8 cellular contexts compared by ENCODE assay signal in genomic region chr7:6826151-6826550, GRCh38. TPM values are rescaled to one million over a fixed set of nuclear protein-coding genes. Genes with fewer than 3 reads are reported as not detected.
DNase-seq lines count a peak whose midpoint lies in the region; ATAC-seq, FAIRE-seq and TF ChIP-seq lines count a peak whose summit lies in the region.
"Not testable (repeated sequence)": the region's sequence is repeated elsewhere in the genome, so short reads cannot be mapped to it uniquely, and the experiment has no call there.

TSS of gene CCZ1B (minus strand) at chr7:6826275. CDS start at chr7:6826197, 78 bp downstream.

- TF ChIP-seq CTCF in BJ (IDR thresholded peaks at IDR 0.05; ENCODE audit: insufficient read depth, low read depth, low read length) (peak; percentile 41), choroid plexus epithelial cell (conservative IDR thresholded peaks at IDR 0.05; ENCODE audit: low read depth, low read length) (peak; percentile 45), HepG2 (CRISPR knock-in tag; IDR thresholded peaks at IDR 0.05) (peak; percentile 55)

- H3K27me3 ChIP-seq in BJ (ENCODE audit: control insufficient read depth, insufficient read depth, low read length); HepG2 (ENCODE audit: control insufficient read depth in 1 of 2, insufficient read depth in 2 of 2, low read length in 2 of 2): not testable (repeated sequence)

- CTCF ChIA-PET in BJ (lab: Yijun Ruan, JAX); HepG2 (lab: Yijun Ruan, JAX; ENCODE audit: low intra/inter-chr PET ratio, low total read pairs): not testable (repeated sequence)

- not testable (repeated sequence) for TF ChIP-seq EP300 in HepG2 (IDR thresholded peaks at IDR 0.05; ENCODE audit: low read depth in 2 of 2, low read length in 2 of 2); HepG2 (CRISPR knock-in tag; IDR thresholded peaks at IDR 0.05; ENCODE audit: borderline replicate concordance)

- peak within 1 kb of the TSS; percentile 62 for H3K27ac ChIP-seq in HepG2 (ENCODE audit: extremely low read length, insufficient read depth, low read length)

- TF ChIP-seq POLR2A in HepG2 (IDR thresholded peaks at IDR 0.05; ENCODE audit: insufficient read depth in 1 of 2, low read depth in 2 of 2, low read length in 2 of 2) = peak; percentile 27 to 49; a peak in 1 of 4 replicates

- H3K4me2 ChIP-seq in HepG2 (ENCODE audit: low read depth, low read length) = peak within 1 kb of the TSS; percentile 68

- BruUV-seq in HepG2 (replicated peaks; lab: Mats Ljungman, UMichigan) = not testable (repeated sequence)

- WGBS in HepG2 (ENCODE audit: low lambda C conversion rate) = 2% methylated on average over 10 of the region's 35 CpGs

- POLR2A ChIA-PET in BJ (lab: Charles Lee); HepG2 (lab: Yijun Ruan, JAX): not testable (repeated sequence)

- ATAC-seq in GM19324 (IDR thresholded peaks at IDR 0.05; ENCODE audit: low FRiP score, unreplicated experiment) (peak; percentile 99), HG03439 (IDR thresholded peaks at IDR 0.05; ENCODE audit: unreplicated experiment) (peak; percentile 97), HepG2 (peak; percentile 98)

- intact Hi-C loops in HepG2 (cut with micrococcal nuclease; ENCODE audit: unreplicated experiment) = not testable (repeated sequence)

- FAIRE-seq in HepG2 (lab: Jason Lieb, UNC) = not testable (repeated sequence)

- H3K4me3 ChIP-seq in BJ (ENCODE audit: low read depth, low read length) = peak within 1 kb of the TSS; percentile 37
- peak within 1 kb of the TSS; percentile 62 for H3K4me3 ChIP-seq in choroid plexus epithelial cell (ENCODE audit: low read depth, low read length)
- H3K4me3 ChIP-seq in HepG2 (replicated peaks in 1 of 3; ENCODE audit: insufficient read depth in 1 of 3, low read depth in 2 of 3, low read length in 3 of 3) = peak within 1 kb of the TSS; percentile 63 to 70 (median 68); a peak in 5 of 6 replicates

- not testable (repeated sequence) for H3K9me3 ChIP-seq in HepG2 (ENCODE audit: low read length)

- H3K79me2 ChIP-seq in HepG2 (ENCODE audit: insufficient read depth, low read length) = not testable (repeated sequence)

- H3K4me1 ChIP-seq in HepG2 (ENCODE audit: insufficient read depth, low read length) = peaks cover 18% of the 10 kb centered on the region

- H2AFZ ChIP-seq in HepG2 (ENCODE audit: low read length) = not testable (repeated sequence)

- H3K9ac ChIP-seq in HepG2 (ENCODE audit: insufficient read depth, low read depth, low read length) = peak within 1 kb of the TSS; percentile 69

- DNase-seq in BJ (ENCODE audit: low read depth) (peak; percentile 4), NCI-H526 (lab: John Stamatoyannopoulos, UW) (peak; percentile 65 to 83), choroid plexus epithelial cell (ENCODE audit: low read depth) (peak; percentile 70), HepG2 (ENCODE audit: low spot score) (peak; percentile 73)
- peak; percentile 88 for DNase-seq in activated CD4-positive, alpha-beta T cell treated with anti-CD3 and anti-CD28 coated beads for 48 hours
- peak; percentile 83 for DNase-seq in stimulated activated CD4-positive, alpha-beta T cell treated with anti-CD3 and anti-CD28 coated beads, Interleukin-1b, Interleukin-23, amount 100 ng/mL, for 48 hours

- in situ Hi-C loops in HepG2 (cut with HindIII; ENCODE audit: extremely low pct_ligation_motif_present, low pct_unique_long_range_greater_than_20kb) = not testable (repeated sequence)

- not testable (repeated sequence) for H4K20me1 ChIP-seq in HepG2 (ENCODE audit: insufficient read depth, low read length)

- H3K36me3 ChIP-seq in BJ (ENCODE audit: control insufficient read depth, insufficient read depth, low read length); HepG2 (replicated peaks in 1 of 2; ENCODE audit: control insufficient read depth in 1 of 2, insufficient read depth in 2 of 2, low read length in 2 of 2): not testable (repeated sequence)

- TF ChIP-seq RAD21 in HepG2 (CRISPR knock-in tag; IDR thresholded peaks at IDR 0.05) = 0 out of 2 replicates have a peak, but pooled peaks have one; percentile 25

TF ChIP-seq in HepG2, 621 proteins besides CTCF, POLR2A, EP300 and RAD21 (continues in another document):
- TF ChIP-seq THAP9 (CRISPR knock-in tag; IDR thresholded peaks at IDR 0.05; ENCODE audit: borderline replicate concordance) (0 out of 2 replicates have a peak, but pooled peaks have one; percentile 55), FOSL2 (CRISPR knock-in tag; IDR thresholded peaks at IDR 0.05) (peak; percentile 34), NFYC (CRISPR knock-in tag; IDR thresholded peaks at IDR 0.05) (0 out of 2 replicates have a peak, but pooled peaks have one; percentile 12), ZBTB26 (CRISPR knock-in tag; IDR thresholded peaks at IDR 0.05; ENCODE audit: borderline replicate concordance) (peak; percentile 69; the same call in 1 of the 2 replicates), MIER2 (CRISPR knock-in tag; IDR thresholded peaks at IDR 0.05) (0 out of 2 replicates have a peak, but pooled peaks have one; percentile 46), FOXK1 (CRISPR knock-in tag; IDR thresholded peaks at IDR 0.05; ENCODE audit: borderline replicate concordance, low read depth) (peak; percentile 84; the same call in 1 of the 2 replicates), SOX13 (CRISPR knock-in tag; conservative IDR thresholded peaks at IDR 0.05 in 1 of 2, IDR thresholded peaks at IDR 0.05 in 1 of 2) (0 out of 4 replicates have a peak, but pooled peaks of 1 of the 2 experiments have one; percentile 8), RXRB (CRISPR knock-in tag; IDR thresholded peaks at IDR 0.05; ENCODE audit: borderline replicate concordance) (peak; percentile 42; the same call in 1 of the 2 replicates), YEATS2 (CRISPR knock-in tag; IDR thresholded peaks at IDR 0.05; ENCODE audit: borderline replicate concordance) (peak; percentile 82), PHF8 (CRISPR knock-in tag; IDR thresholded peaks at IDR 0.05) (peak; percentile 79), TAF1 (CRISPR knock-in tag; IDR thresholded peaks at IDR 0.05) (peak; percentile 61; the same call in 1 of the 2 replicates)
- TF ChIP-seq SOX13 (IDR thresholded peaks at IDR 0.05) = not testable (repeated sequence)

RNA-seq across cellular contexts. Expression of gene CCZ1B, which starts in this region (rescaled TPM):
- polyA plus RNA-seq in BJ (2011; rRNA removed) (24.6 and 42.0 TPM in 2 replicates), HepG2 (2011; rRNA removed) (21.4 and 24.4 TPM in 2 replicates)
- polyA minus RNA-seq in BJ (2011; rRNA and poly(A)+ RNA removed) = 21.8 and 27.8 TPM in 2 replicates
- 49.4 and 50.0 TPM in 2 replicates for total RNA-seq in HepG2 (2016; rRNA removed; fragmentation: Illumina TruSeq; extraction: Trizol)
- total RNA-seq in HepG2 (2016; cell fraction: cytosol; rRNA removed; fragmentation: Illumina TruSeq; extraction: Trizol; ENCODE audit: low read depth) = 60.7 and 65.4 TPM in 2 replicates
- 44.5 and 55.1 TPM in 2 replicates for total RNA-seq in HepG2 (2016; cell fraction: insoluble cytoplasmic fraction; rRNA removed; fragmentation: Illumina TruSeq; extraction: Trizol)
- 46.3 and 46.8 TPM in 2 replicates for total RNA-seq in HepG2 (2016; cell fraction: membrane; rRNA removed; fragmentation: Illumina TruSeq; extraction: Trizol)
- 35.9 and 37.3 TPM in 2 replicates for total RNA-seq in HepG2 (2016; cell fraction: nucleus; rRNA removed; fragmentation: Illumina TruSeq; extraction: Trizol)
- 9.4 and 13.8 TPM in 2 replicates for polyA plus RNA-seq in HepG2 (2011; cell fraction: cytosol; rRNA removed)
- polyA plus RNA-seq in HepG2 (2011; cell fraction: nucleus; rRNA removed) = 19.4 and 21.9 TPM in 2 replicates
- 20.6 and 20.9 TPM in 2 replicates for polyA plus RNA-seq in HepG2 (2012)
- 19.5 and 19.8 TPM in 2 replicates for polyA plus RNA-seq in HepG2 (2016; cell fraction: cytosol; fragmentation: Illumina TruSeq; extraction: Trizol; ENCODE audit: low read depth)
- 44.6 and 56.8 TPM in 2 replicates for polyA plus RNA-seq in HepG2 (2016; cell fraction: insoluble cytoplasmic fraction; fragmentation: Illumina TruSeq; extraction: Trizol; ENCODE audit: low read depth)
- polyA plus RNA-seq in HepG2 (2016; cell fraction: membrane; fragmentation: Illumina TruSeq; extraction: Trizol; ENCODE audit: low read depth) = 36.2 and 37.5 TPM in 2 replicates
- 66.2 and 74.8 TPM in 2 replicates for polyA plus RNA-seq in HepG2 (2016; cell fraction: nucleus; fragmentation: Illumina TruSeq; extraction: Trizol; ENCODE audit: insufficient read depth, low read depth)
- 8.9 and 11.2 TPM in 2 replicates for polyA minus RNA-seq in HepG2 (2011; rRNA and poly(A)+ RNA removed; ENCODE audit: low replicate concordance)
- polyA minus RNA-seq in HepG2 (2011; cell fraction: cytosol; rRNA and poly(A)+ RNA removed) = 10.2 and 13.6 TPM in 2 replicates
- 38.3 and 39.8 TPM in 2 replicates for polyA minus RNA-seq in HepG2 (2011; cell fraction: nucleus; rRNA and poly(A)+ RNA removed)

Comparison
In these comparisons a context has a peak if more than half of its experiments do, and no peak if none do; other contexts are left out.
1. Peak in every context shown above with its lines: DNase-seq, ATAC-seq, H3K4me3 ChIP-seq and H3K27ac ChIP-seq.
2. DNase-seq: peak in every context shown above with its lines; median percentile 88 in activated CD4-positive, alpha-beta T cell treated with anti-CD3 and anti-CD28 coated beads for 48 hours; 83 in stimulated activated CD4-positive, alpha-beta T cell treated with anti-CD3 and anti-CD28 coated beads, Interleukin-1b, Interleukin-23, amount 100 ng/mL, for 48 hours; 74 in NCI-H526; 73 in HepG2; 70 in choroid plexus epithelial cell; 4 in BJ.